Comparison of ENCODE assay signal across 24 cellular contexts in the genomic region with DNA sequence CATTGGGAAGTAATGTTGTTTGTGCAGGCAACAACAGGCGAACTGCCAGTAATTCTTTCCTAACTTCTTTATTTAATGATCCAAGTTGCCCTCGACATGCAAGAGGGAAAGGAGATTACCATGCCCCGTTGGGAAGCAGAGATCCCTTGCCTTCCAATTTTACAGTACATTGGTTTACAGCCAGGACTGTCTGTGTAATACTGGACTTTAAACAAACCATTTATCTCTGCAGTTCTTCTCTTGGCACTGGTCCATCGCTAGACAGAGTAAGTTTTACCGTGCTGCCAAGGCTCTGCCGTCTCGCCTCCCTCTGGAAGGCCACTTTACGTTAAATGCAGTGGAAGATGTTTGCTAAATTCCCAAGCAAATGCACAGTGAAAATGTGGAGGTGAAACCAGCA.
"Had no signal": no experiment of that assay in that cellular context is flagged by ENCODE, and none has a peak within 500 bp of the region (broad histone marks: within the 10 kb centered on the region; RNA-seq: fewer than 3 reads in every experiment).

No MANE protein-coding gene starts in this region.

- H3K27ac ChIP-seq: heart right ventricle, left lung, lower lobe of right lung, neutrophil, right atrium auricular region, right lobe of liver, suprapubic skin, thoracic aorta, tibial artery, upper lobe of right lung had no signal

- FAIRE-seq: keratinocyte, urothelium cell line had no signal

- H3K4me3 ChIP-seq: heart right ventricle, left lung, lower lobe of right lung, right atrium auricular region, right lobe of liver, smooth muscle cell, suprapubic skin, thoracic aorta, tibial artery, upper lobe of right lung had no signal

- H3K27me3 ChIP-seq: heart right ventricle, left lung, neutrophil, right atrium auricular region, right lobe of liver, suprapubic skin, tibial artery, upper lobe of right lung had no signal

- H3K4me1 ChIP-seq: heart right ventricle, left lung, lower lobe of right lung, right atrium auricular region, right lobe of liver, suprapubic skin, tibial artery, upper lobe of right lung had no signal

- ATAC-seq: heart right ventricle; left cardiac atrium; left lung; lower lobe of right lung; naive thymus-derived CD8-positive, alpha-beta T cell; stimulated activated naive B cell treated with anti-CD40 and anti-IgM and Interleukin-4, amounts not matched to agents 10 μg/mL and 1 μg/mL and 100 μg/mL, for 72 hours; upper lobe of right lung had no signal

- DNase-seq: heart right ventricle; hippocampal formation; kidney glomerular epithelial cell; left cardiac atrium; left lung; lower lobe of right lung; mammary epithelial cell; mesenchymal stem cell; naive thymus-derived CD8-positive, alpha-beta T cell; occipital lobe; right lobe of liver; stimulated activated CD4-positive, alpha-beta T cell treated with anti-CD3 and anti-CD28 coated beads, Interleukin-2, amount 100 ng/mL, for 24 hours; stimulated activated CD4-positive, alpha-beta T cell treated with anti-CD3 and anti-CD28 coated beads, Interleukin-4, amount 100 ng/mL, for 1 hour; stimulated activated naive B cell treated with anti-CD40 and anti-IgM and Interleukin-4, amounts not matched to agents 10 μg/mL and 1 μg/mL and 100 μg/mL, for 72 hours; tibial artery; trophoblast cell; upper lobe of right lung had no signal

- H3K9me3 ChIP-seq: left lung, lower lobe of right lung, neutrophil, right lobe of liver, suprapubic skin, thoracic aorta, upper lobe of right lung had no signal

- H3K36me3 ChIP-seq: heart right ventricle, left lung, lower lobe of right lung, neutrophil, right atrium auricular region, right lobe of liver, suprapubic skin, thoracic aorta, tibial artery, upper lobe of right lung had no signal

- H3K4me2 ChIP-seq: smooth muscle cell had no signal
